Comparison of ENCODE assay signal across 19 cellular contexts in the genomic region with DNA sequence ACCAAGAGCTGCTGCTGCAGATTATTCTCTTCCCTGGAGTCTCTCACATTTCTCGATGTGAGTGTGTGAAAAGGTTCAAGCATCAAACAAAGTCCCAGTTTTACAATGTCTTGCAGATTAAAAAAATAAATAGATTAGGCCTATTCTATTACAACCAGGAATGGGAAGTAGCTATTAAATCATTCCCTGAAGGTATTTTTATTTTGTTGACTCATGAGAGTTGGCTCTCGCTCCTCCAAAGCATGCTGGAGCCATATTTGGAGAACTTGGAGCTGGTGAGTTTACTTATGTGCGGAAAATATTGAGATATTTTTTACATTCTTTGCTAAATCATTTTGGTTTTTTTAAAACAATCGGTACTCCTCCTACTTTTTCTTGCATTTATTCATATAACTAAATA.
"Had no signal": no experiment of that assay in that cellular context is flagged by ENCODE, and none has a peak within 500 bp of the region (broad histone marks: within the 10 kb centered on the region; RNA-seq: fewer than 3 reads in every experiment).

No MANE protein-coding gene starts in this region.

- H3K36me3 ChIP-seq: cardiac muscle cell, gastroesophageal sphincter had no signal

- ATAC-seq: activated CD4-positive, CD25-positive, alpha-beta regulatory T cell treated with anti-CD3 and anti-CD28 coated beads, Interleukin-2, amount 50 U/mL, for 24 hours; activated naive CD4-positive, alpha-beta T cell treated with anti-CD3 and anti-CD28 coated beads, Interleukin-2, amount 50 U/mL, for 72 hours; effector memory CD8-positive, alpha-beta T cell; esophagus mucosa; gastroesophageal sphincter; left ventricle myocardium superior had no signal

- H3K27ac ChIP-seq: cardiac muscle cell, gastroesophageal sphincter, testis had no signal

- DNase-seq: activated effector memory CD4-positive, alpha-beta T cell treated with anti-CD3 and anti-CD28 coated beads, Interleukin-2, amount 50 U/mL, for 16 hours; activated T-cell treated with anti-CD3 and anti-CD28 coated beads, Interleukin-2, amount 50 U/mL, for 24 hours; amniotic stem cell; cortex of kidney; effector memory CD8-positive, alpha-beta T cell; kidney; left ventricle myocardium superior; mesenchymal stem cell; nephron progenitor cell; stimulated activated CD4-positive, alpha-beta T cell treated with anti-CD3 and anti-CD28 coated beads, Interleukin-15, amount 100 ng/mL, for 24 hours; stimulated activated CD4-positive, alpha-beta T cell treated with anti-CD3 and anti-CD28 coated beads, Interleukin-4, amount 100 ng/mL, for 24 hours; testis had no signal

- H3K9me3 Mint-ChIP-seq: activated T-cell treated with anti-CD3 and anti-CD28 coated beads, Interleukin-2, amount 50 U/mL, for 24 hours; effector memory CD8-positive, alpha-beta T cell; stimulated activated naive CD8-positive, alpha-beta T cell treated with anti-CD3 and anti-CD28 coated beads, Interleukin-15, Interleukin-2, amounts not matched to agents 100 ng/mL and 50 ng/mL, for 24 hours had no signal

- H3K36me3 Mint-ChIP-seq: activated naive CD4-positive, alpha-beta T cell treated with anti-CD3 and anti-CD28 coated beads, Interleukin-2, amount 50 U/mL, for 72 hours had no signal

- H3K27me3 ChIP-seq: cardiac muscle cell, gastroesophageal sphincter, testis had no signal

- H3K27me3 Mint-ChIP-seq: activated T-cell treated with anti-CD3 and anti-CD28 coated beads, Interleukin-2, amount 50 U/mL, for 24 hours had no signal

- H3K4me3 Mint-ChIP-seq: activated T-cell treated with anti-CD3 and anti-CD28 coated beads, Interleukin-2, amount 50 U/mL, for 24 hours; effector memory CD8-positive, alpha-beta T cell; nephron progenitor cell; stimulated activated naive CD8-positive, alpha-beta T cell treated with anti-CD3 and anti-CD28 coated beads, Interleukin-15, Interleukin-2, amounts not matched to agents 100 ng/mL and 50 ng/mL, for 24 hours had no signal

- H3K9me3 ChIP-seq: testis had no signal

- FAIRE-seq: kidney, urothelium cell line had no signal

- H3K4me3 ChIP-seq: cardiac muscle cell, gastroesophageal sphincter, testis had no signal

- H3K4me1 ChIP-seq: gastroesophageal sphincter, testis had no signal

- H3K27ac Mint-ChIP-seq: activated naive CD4-positive, alpha-beta T cell treated with anti-CD3 and anti-CD28 coated beads, Interleukin-2, amount 50 U/mL, for 72 hours; activated T-cell treated with anti-CD3 and anti-CD28 coated beads, Interleukin-2, amount 50 U/mL, for 24 hours; effector memory CD8-positive, alpha-beta T cell; nephron progenitor cell; stimulated activated naive CD8-positive, alpha-beta T cell treated with anti-CD3 and anti-CD28 coated beads, Interleukin-15, Interleukin-2, amounts not matched to agents 100 ng/mL and 50 ng/mL, for 24 hours had no signal
